In the genomic region with DNA sequence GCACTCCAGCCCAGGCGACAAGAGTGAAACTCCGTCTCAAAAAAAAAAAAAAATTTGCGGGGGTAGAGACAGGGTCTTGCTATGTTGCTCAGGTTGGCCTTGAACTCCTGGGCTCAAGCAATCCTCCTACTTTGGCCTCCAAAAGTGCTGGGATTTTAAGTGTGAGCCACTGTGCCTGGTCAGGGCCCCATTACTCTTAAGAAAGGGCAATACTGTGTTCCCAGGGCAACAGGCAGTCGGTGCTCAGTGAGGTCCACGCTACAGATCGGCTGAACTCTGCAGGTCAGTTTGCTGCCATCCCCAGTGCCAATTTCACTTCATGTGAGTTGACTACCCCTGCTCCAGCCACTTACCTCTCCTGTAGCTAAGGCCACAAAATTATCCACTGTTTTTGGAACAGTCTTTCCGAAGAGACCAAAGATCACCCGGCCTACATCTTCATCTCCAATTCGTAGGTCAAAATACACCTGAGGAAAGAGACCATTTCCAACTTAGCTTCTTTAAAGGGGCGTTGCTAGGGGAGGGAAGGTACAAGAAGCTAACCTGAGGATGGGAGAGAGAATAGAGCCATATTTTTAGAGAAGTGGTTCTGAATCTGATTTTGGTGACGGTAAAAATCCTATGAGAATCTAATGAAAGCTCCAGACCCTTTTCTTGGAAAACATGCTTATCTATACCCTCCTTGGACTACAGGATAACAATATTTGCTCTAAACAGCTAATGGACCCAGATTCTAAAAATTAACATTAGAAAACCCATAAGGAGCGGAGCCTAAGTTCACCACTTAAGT, we compare ENCODE assay signal across 1 cellular context.
A peak's percentile ranks its signal among the peaks of the same experiment; 100 is the strongest.
TF ChIP-seq lines count a peak whose summit lies in the region.

No MANE protein-coding gene starts in this region.

TF ChIP-seq in HepG2, 621 proteins besides CTCF, POLR2A, EP300 and RAD21 (continued from another document):
- TF ChIP-seq, protein P1, sequence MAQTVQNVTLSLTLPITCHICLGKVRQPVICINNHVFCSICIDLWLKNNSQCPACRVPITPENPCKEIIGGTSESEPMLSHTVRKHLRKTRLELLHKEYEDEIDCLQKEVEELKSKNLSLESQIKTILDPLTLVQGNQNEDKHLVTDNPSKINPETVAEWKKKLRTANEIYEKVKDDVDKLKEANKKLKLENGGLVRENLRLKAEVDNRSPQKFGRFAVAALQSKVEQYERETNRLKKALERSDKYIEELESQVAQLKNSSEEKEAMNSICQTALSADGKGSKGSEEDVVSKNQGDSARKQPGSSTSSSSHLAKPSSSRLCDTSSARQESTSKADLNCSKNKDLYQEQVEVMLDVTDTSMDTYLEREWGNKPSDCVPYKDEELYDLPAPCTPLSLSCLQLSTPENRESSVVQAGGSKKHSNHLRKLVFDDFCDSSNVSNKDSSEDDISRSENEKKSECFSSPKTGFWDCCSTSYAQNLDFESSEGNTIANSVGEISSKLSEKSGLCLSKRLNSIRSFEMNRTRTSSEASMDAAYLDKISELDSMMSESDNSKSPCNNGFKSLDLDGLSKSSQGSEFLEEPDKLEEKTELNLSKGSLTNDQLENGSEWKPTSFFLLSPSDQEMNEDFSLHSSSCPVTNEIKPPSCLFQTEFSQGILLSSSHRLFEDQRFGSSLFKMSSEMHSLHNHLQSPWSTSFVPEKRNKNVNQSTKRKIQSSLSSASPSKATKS (CRISPR knock-in tag; IDR thresholded peaks at IDR 0.05), result no peak
- TF ChIP-seq MED8 (CRISPR knock-in tag; IDR thresholded peaks at IDR 0.05; ENCODE audit: insufficient replicate concordance) (no peak), SRF (IDR thresholded peaks at IDR 0.05; ENCODE audit: low read depth, low read length) (no peak), RBAK (CRISPR knock-in tag; IDR thresholded peaks at IDR 0.05) (no peak), TMF1 (CRISPR knock-in tag; IDR thresholded peaks at IDR 0.05; ENCODE audit: low read depth) (no peak), TCF7L2 (IDR thresholded peaks at IDR 0.05; ENCODE audit: low read depth, low read length) (no peak), GFI1 (CRISPR knock-in tag; IDR thresholded peaks at IDR 0.05; ENCODE audit: borderline replicate concordance) (no peak), ZC3H4 (CRISPR knock-in tag; IDR thresholded peaks at IDR 0.05; ENCODE audit: borderline replicate concordance) (no peak), STAT5B (CRISPR knock-in tag; IDR thresholded peaks at IDR 0.05) (no peak), NFE2 (CRISPR knock-in tag; IDR thresholded peaks at IDR 0.05) (no peak), ZNF724P (CRISPR knock-in tag; IDR thresholded peaks at IDR 0.05; ENCODE audit: borderline replicate concordance) (no peak), ATF7-NPFF (CRISPR knock-in tag; IDR thresholded peaks at IDR 0.05; ENCODE audit: low read depth) (no peak), ZNF317 (CRISPR knock-in tag; IDR thresholded peaks at IDR 0.05) (no peak), RFX1 (IDR thresholded peaks at IDR 0.05) (0 out of 2 replicates have a peak, but pooled peaks have one; percentile 14)
- TF ChIP-seq, protein P2, sequence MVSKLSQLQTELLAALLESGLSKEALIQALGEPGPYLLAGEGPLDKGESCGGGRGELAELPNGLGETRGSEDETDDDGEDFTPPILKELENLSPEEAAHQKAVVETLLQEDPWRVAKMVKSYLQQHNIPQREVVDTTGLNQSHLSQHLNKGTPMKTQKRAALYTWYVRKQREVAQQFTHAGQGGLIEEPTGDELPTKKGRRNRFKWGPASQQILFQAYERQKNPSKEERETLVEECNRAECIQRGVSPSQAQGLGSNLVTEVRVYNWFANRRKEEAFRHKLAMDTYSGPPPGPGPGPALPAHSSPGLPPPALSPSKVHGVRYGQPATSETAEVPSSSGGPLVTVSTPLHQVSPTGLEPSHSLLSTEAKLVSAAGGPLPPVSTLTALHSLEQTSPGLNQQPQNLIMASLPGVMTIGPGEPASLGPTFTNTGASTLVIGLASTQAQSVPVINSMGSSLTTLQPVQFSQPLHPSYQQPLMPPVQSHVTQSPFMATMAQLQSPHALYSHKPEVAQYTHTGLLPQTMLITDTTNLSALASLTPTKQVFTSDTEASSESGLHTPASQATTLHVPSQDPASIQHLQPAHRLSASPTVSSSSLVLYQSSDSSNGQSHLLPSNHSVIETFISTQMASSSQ (IDR thresholded peaks at IDR 0.05; ENCODE audit: low read depth), result no peak
- TF ChIP-seq, protein P2 (CRISPR knock-in tag; IDR thresholded peaks at IDR 0.05; ENCODE audit: borderline replicate concordance), result no peak
